Comparison of ENCODE assay signal across 16 cellular contexts in genomic region chr1:58855351-58856165, GRCh38.
A peak's percentile ranks its signal among the peaks of the same experiment; 100 is the strongest.
DNase-seq lines count a peak whose midpoint lies in the region; ATAC-seq and TF ChIP-seq lines count a peak whose summit lies in the region.
"Had no signal": no experiment of that assay in that cellular context is flagged by ENCODE, and none has a peak within 500 bp of the region (broad histone marks: within the 10 kb centered on the region; RNA-seq: fewer than 3 reads in every experiment).

No MANE protein-coding gene starts in this region.

- H3K27ac ChIP-seq in mammary epithelial cell (ENCODE audit: insufficient read depth, low read depth, low read length) (no peak overlapping the region), breast epithelium (no peak overlapping the region), right lobe of liver (no peak overlapping the region), subcutaneous abdominal adipose tissue (ENCODE audit: low read depth, low read length) (peak overlapping the region; percentile 13)
- H3K27ac ChIP-seq: GM23248, tibial artery, VCaP had no signal

- no peak for TF ChIP-seq CTCF in mammary epithelial cell (conservative IDR thresholded peaks at IDR 0.05 in 1 of 2, IDR thresholded peaks at IDR 0.05 in 1 of 2; ENCODE audit: extremely low read depth in 1 of 2, insufficient read depth in 1 of 2, low read depth in 1 of 2, low read length in 2 of 2)
- no peak for TF ChIP-seq CTCF in breast epithelium (IDR thresholded peaks at IDR 0.05)
- TF ChIP-seq CTCF in right lobe of liver (IDR thresholded peaks at IDR 0.05): no peak

- BruUV-seq in mammary epithelial cell (replicated peaks; lab: Mats Ljungman, UMichigan): no TSS peak

- dilution Hi-C loops in mammary epithelial cell (cut with HindIII; ENCODE audit: low sequenced_read_pairs): loop anchor here (5.0 kb wide), 1 partner anchor 33 kb away; no protein-coding TSS in a partner anchor

- in situ Hi-C loops in mammary epithelial cell (cut with MboI; ENCODE audit: low sequenced_read_pairs in 2 of 2): no loop called here

- H3K9ac ChIP-seq in mammary epithelial cell (ENCODE audit: insufficient read depth, low read length): no peak overlapping the region
- H3K9ac ChIP-seq in subcutaneous abdominal adipose tissue (ENCODE audit: low read length in 5 of 5): no peak overlapping the region
- H3K9ac ChIP-seq: GM23248 had no signal

- H3K36me3 ChIP-seq in mammary epithelial cell (ENCODE audit: insufficient read depth, low read length) (no peaks in the 10 kb centered on the region), breast epithelium (no peaks in the 10 kb centered on the region), right lobe of liver (no peaks in the 10 kb centered on the region), subcutaneous abdominal adipose tissue (ENCODE audit: control insufficient read depth in 5 of 5, insufficient read depth in 5 of 5, low read length in 5 of 5) (no peaks in the 10 kb centered on the region)
- H3K36me3 ChIP-seq: esophagus squamous epithelium, tibial artery had no signal

- TF ChIP-seq POLR2A in breast epithelium (IDR thresholded peaks at IDR 0.05) (no peak), right lobe of liver (IDR thresholded peaks at IDR 0.05) (no peak)

- no peak for DNase-seq in mammary epithelial cell
- no peak for DNase-seq in breast epithelium (ENCODE audit: low spot score in 2 of 2)
- peak; percentile 94 to 97 for DNase-seq in dermis microvascular lymphatic vessel endothelial cell (ENCODE audit: low read depth in 2 of 2)
- DNase-seq in right lobe of liver: no peak
- DNase-seq in NCI-H2107 treated with DMSO at 0.1 percent for 48 hours (lab: John Stamatoyannopoulos, UW; ENCODE audit: unreplicated experiment): no peak
- DNase-seq in RKO (ENCODE audit: low spot score): no peak
- DNase-seq in NCI-H526 (lab: John Stamatoyannopoulos, UW): no peak
- DNase-seq: activated CD8-positive, alpha-beta T cell treated with anti-CD3 and anti-CD28 coated beads for 36 hours; cortex of kidney; esophagus squamous epithelium; GM23248; NCI-H187 treated with DMSO at 0.1 percent for 48 hours; stimulated activated CD4-positive, alpha-beta T cell treated with anti-CD3 and anti-CD28 coated beads, Interleukin-4, amount 100 ng/mL, for 4 hours; tibial artery had no signal

- intact Hi-C loops in mammary epithelial cell (cut with micrococcal nuclease) (no loop called here), breast epithelium (cut with DNase I; ENCODE audit: low total_unique reads) (no loop called here), right lobe of liver (cut with DNase I) (no loop called here)

- peak overlapping the region; percentile 14 for H2AFZ ChIP-seq in mammary epithelial cell (ENCODE audit: low read depth, low read length)
- H2AFZ ChIP-seq: GM23248 had no signal

- CTCF ChIA-PET in mammary epithelial cell (lab: Charles Lee; ENCODE audit: low non-redundant PET): no interaction called here

- H3K4me2 ChIP-seq in mammary epithelial cell (ENCODE audit: insufficient read depth, low read depth, low read length): no peak overlapping the region

- H3K27me3 ChIP-seq in mammary epithelial cell (ENCODE audit: insufficient read depth, low read length) (no peaks in the 10 kb centered on the region), breast epithelium (no peaks in the 10 kb centered on the region), right lobe of liver (no peaks in the 10 kb centered on the region), subcutaneous abdominal adipose tissue (ENCODE audit: control insufficient read depth in 5 of 5, insufficient read depth in 4 of 5, low read length in 5 of 5) (no peaks in the 10 kb centered on the region)
- H3K27me3 ChIP-seq: esophagus squamous epithelium, tibial artery had no signal

- peak; percentile 48 to 81 (median 74) for ATAC-seq in right lobe of liver
- ATAC-seq: activated CD8-positive, alpha-beta T cell treated with anti-CD3 and anti-CD28 coated beads for 36 hours had no signal

- 79% methylated on average over 8 of the region's 9 CpGs for WGBS in mammary epithelial cell (ENCODE audit: low coverage, missing lambda C conversion rate)
- 66% methylated on average over 9 of the region's 9 CpGs for WGBS in right lobe of liver (ENCODE audit: insufficient coverage, low coverage, low lambda C conversion rate, missing lambda C conversion rate)

- H3K4me3 ChIP-seq in mammary epithelial cell (replicated peaks in 1 of 3; ENCODE audit: insufficient read depth in 1 of 3, low read depth in 2 of 3, low read length in 3 of 3): no peak overlapping the region
- H3K4me3 ChIP-seq in breast epithelium: no peak overlapping the region
- H3K4me3 ChIP-seq in right lobe of liver: no peak overlapping the region
- no peak overlapping the region for H3K4me3 ChIP-seq in subcutaneous abdominal adipose tissue (ENCODE audit: low read depth in 1 of 5, low read length in 5 of 5)
- H3K4me3 ChIP-seq: esophagus squamous epithelium, GM23248, tibial artery had no signal

- H3K4me1 ChIP-seq in mammary epithelial cell (ENCODE audit: insufficient read depth, low read length): peaks cover 17% of the 10 kb centered on the region
- H3K4me1 ChIP-seq in breast epithelium: no peaks in the 10 kb centered on the region
- no peaks in the 10 kb centered on the region for H3K4me1 ChIP-seq in right lobe of liver
- peaks cover 0 to 11% (median 0%) of the 10 kb centered on the region in 5 donors for H3K4me1 ChIP-seq in subcutaneous abdominal adipose tissue (ENCODE audit: control insufficient read depth in 5 of 5, insufficient read depth in 5 of 5, low read length in 5 of 5)
- H3K4me1 ChIP-seq: tibial artery had no signal

- H3K79me2 ChIP-seq in mammary epithelial cell (ENCODE audit: insufficient read depth, low read length): no peaks in the 10 kb centered on the region

- no peaks in the 10 kb centered on the region for H4K20me1 ChIP-seq in mammary epithelial cell (ENCODE audit: insufficient read depth, low read length)

- no peaks in the 10 kb centered on the region for H3K9me3 ChIP-seq in mammary epithelial cell (replicated peaks; ENCODE audit: insufficient read depth, low read length)
- no peaks in the 10 kb centered on the region for H3K9me3 ChIP-seq in breast epithelium
- no peaks in the 10 kb centered on the region for H3K9me3 ChIP-seq in right lobe of liver
- no peaks in the 10 kb centered on the region for H3K9me3 ChIP-seq in subcutaneous abdominal adipose tissue (ENCODE audit: control insufficient read depth in 5 of 5, low read length in 5 of 5)
- H3K9me3 ChIP-seq: esophagus squamous epithelium, tibial artery had no signal

Comparison
In these comparisons a context has a peak if more than half of its experiments do, and no peak if none do; other contexts are left out.
1. DNase-seq: peak in dermis microvascular lymphatic vessel endothelial cell (2 of 2); none in mammary epithelial cell (single experiment), breast epithelium (0 of 2), right lobe of liver (0 of 3), NCI-H2107 treated with DMSO at 0.1 percent for 48 hours (single experiment), RKO (single experiment) and NCI-H526 (0 of 2).